ENCODE assay signal across 25 cellular contexts in the genomic region with DNA sequence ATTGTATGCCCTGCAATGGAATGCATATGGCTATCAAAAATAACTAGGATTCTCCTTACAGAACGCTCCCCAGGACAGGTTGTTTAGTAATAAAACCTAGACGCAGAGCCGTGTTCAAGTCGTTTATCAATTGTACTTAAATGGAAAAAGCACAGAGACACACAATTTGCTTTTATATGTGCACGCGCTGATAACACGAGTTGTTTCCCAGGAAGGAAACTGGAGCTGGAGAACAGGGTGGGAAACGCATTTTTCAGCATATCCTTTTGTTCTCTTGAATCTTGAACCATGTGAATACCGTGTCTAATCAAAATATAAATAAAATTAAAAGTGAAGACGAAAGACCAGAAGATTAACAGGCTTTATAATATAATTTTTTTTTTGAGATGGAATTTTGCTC. TPM values are rescaled to one million over a fixed set of nuclear protein-coding genes. Genes with fewer than 3 reads are reported as not detected.
"Had no signal": no experiment of that assay in that cellular context is flagged by ENCODE, and none has a peak within 500 bp of the region (broad histone marks: within the 10 kb centered on the region; RNA-seq: fewer than 3 reads in every experiment).

No MANE protein-coding gene starts in this region.

- H3K4me3 Mint-ChIP-seq: activated CD4-positive, alpha-beta memory T cell treated with anti-CD3 and anti-CD28 coated beads, Interleukin-2, amount 10 ng/mL, durations not matched to agents 7 days and 5 days; activated CD4-positive, alpha-beta T cell treated with anti-CD3 and anti-CD28 coated beads for 36 hours; activated naive CD4-positive, alpha-beta T cell treated with anti-CD3 and anti-CD28 coated beads, Interleukin-2, amount 10 ng/mL, durations not matched to agents 7 days and 5 days; activated naive CD8-positive, alpha-beta T cell treated with anti-CD3 and anti-CD28 coated beads for 36 hours; activated T-cell treated with anti-CD3 and anti-CD28 coated beads, Interleukin-2, amount 50 U/mL, for 72 hours had no signal

- DNase-seq: activated CD4-positive, alpha-beta memory T cell treated with anti-CD3 and anti-CD28 coated beads, Interleukin-2, amount 10 ng/mL, durations not matched to agents 7 days and 5 days; activated CD4-positive, alpha-beta T cell treated with anti-CD3 and anti-CD28 coated beads for 36 hours; activated CD4-positive, alpha-beta T cell treated with anti-CD3 and anti-CD28 coated beads, Interleukin-2, amount 50 U/mL, for 1 hour; activated CD8-positive, alpha-beta memory T cell treated with anti-CD3 and anti-CD28 coated beads, Interleukin-2, amount 50 U/mL, for 4 hours; activated gamma-delta T cell treated with Interleukin-2 at 50 U/mL for 16 hours; activated naive CD4-positive, alpha-beta T cell treated with anti-CD3 and anti-CD28 coated beads, Interleukin-2, amount 10 ng/mL, durations not matched to agents 7 days and 5 days; activated naive CD8-positive, alpha-beta T cell treated with anti-CD3 and anti-CD28 coated beads for 36 hours; activated T-cell treated with anti-CD3 and anti-CD28 coated beads, Interleukin-2, amount 50 U/mL, for 72 hours; anterior cingulate cortex; central memory CD4-positive, alpha-beta T cell; Kasumi-1; NCI-H1105 treated with DMSO at 0.1 percent for 48 hours; NCI-H1436 treated with DMSO at 0.1 percent for 48 hours; NCI-H187; NCI-H2081 treated with DMSO at 0.1 percent for 48 hours; NCI-H446; NCI-H524; SHP77 treated with DMSO at 0.1 percent for 48 hours; T-helper 1 cell; WERI-Rb-1 had no signal

- FAIRE-seq: RCC 7860 had no signal

- H3K9me3 Mint-ChIP-seq: activated CD4-positive, alpha-beta memory T cell treated with anti-CD3 and anti-CD28 coated beads, Interleukin-2, amount 10 ng/mL, durations not matched to agents 7 days and 5 days; activated T-cell treated with anti-CD3 and anti-CD28 coated beads, Interleukin-2, amount 50 U/mL, for 72 hours had no signal

- ATAC-seq: activated CD4-positive, alpha-beta T cell treated with anti-CD3 and anti-CD28 coated beads for 36 hours; activated T-cell treated with anti-CD3 and anti-CD28 coated beads, Interleukin-2, amount 50 U/mL, for 72 hours had no signal

- H3K27ac Mint-ChIP-seq: activated CD4-positive, alpha-beta memory T cell treated with anti-CD3 and anti-CD28 coated beads, Interleukin-2, amount 10 ng/mL, durations not matched to agents 7 days and 5 days; activated CD4-positive, alpha-beta T cell treated with anti-CD3 and anti-CD28 coated beads for 36 hours; activated naive CD4-positive, alpha-beta T cell treated with anti-CD3 and anti-CD28 coated beads, Interleukin-2, amount 10 ng/mL, durations not matched to agents 7 days and 5 days; activated naive CD8-positive, alpha-beta T cell treated with anti-CD3 and anti-CD28 coated beads for 36 hours; activated T-cell treated with anti-CD3 and anti-CD28 coated beads, Interleukin-2, amount 50 U/mL, for 72 hours; activated T-helper 2 cell treated with anti-CD3 and anti-CD28 coated beads, Interferon-gamma antibody, Interleukin-2, Interleukin-4, amounts not matched to agents 10 μg/mL and 5 μg/mL and 100 μg/mL, durations not matched to agents 14 hours and 24 hours and 36 hours had no signal

- H3K36me3 ChIP-seq: breast epithelium, WERI-Rb-1 had no signal

- H3K27ac ChIP-seq: breast epithelium, WERI-Rb-1 had no signal

- H3K36me3 Mint-ChIP-seq: activated naive CD4-positive, alpha-beta T cell treated with anti-CD3 and anti-CD28 coated beads, Interleukin-2, amount 10 ng/mL, durations not matched to agents 7 days and 5 days had no signal

- H3K4me3 ChIP-seq: breast epithelium had no signal

RNA-seq across cellular contexts. Expression of a gene that starts 3.6 kb away (rescaled TPM):
- total RNA-seq: activated CD8-positive, alpha-beta memory T cell treated with anti-CD3 and anti-CD28 coated beads for 36 hours had no signal

RNA-seq across cellular contexts. Expression of a gene that starts 42.2 kb away (rescaled TPM):
- total RNA-seq: activated CD4-positive, alpha-beta memory T cell treated with anti-CD3 and anti-CD28 coated beads, Interleukin-2, amount 10 ng/mL, durations not matched to agents 7 days and 5 days; activated CD8-positive, alpha-beta memory T cell treated with anti-CD3 and anti-CD28 coated beads for 36 hours; activated naive CD8-positive, alpha-beta T cell treated with anti-CD3 and anti-CD28 coated beads for 36 hours; activated T-cell treated with anti-CD3 and anti-CD28 coated beads, Interleukin-2, amount 50 U/mL, for 72 hours; T-helper 2 cell treated with Interferon-gamma antibody and Interleukin-4, amounts not matched to agents 100 ng/mL and 5 ng/mL, for 36 hours had no signal
